11 cellular contexts compared by ENCODE assay signal in the genomic region with DNA sequence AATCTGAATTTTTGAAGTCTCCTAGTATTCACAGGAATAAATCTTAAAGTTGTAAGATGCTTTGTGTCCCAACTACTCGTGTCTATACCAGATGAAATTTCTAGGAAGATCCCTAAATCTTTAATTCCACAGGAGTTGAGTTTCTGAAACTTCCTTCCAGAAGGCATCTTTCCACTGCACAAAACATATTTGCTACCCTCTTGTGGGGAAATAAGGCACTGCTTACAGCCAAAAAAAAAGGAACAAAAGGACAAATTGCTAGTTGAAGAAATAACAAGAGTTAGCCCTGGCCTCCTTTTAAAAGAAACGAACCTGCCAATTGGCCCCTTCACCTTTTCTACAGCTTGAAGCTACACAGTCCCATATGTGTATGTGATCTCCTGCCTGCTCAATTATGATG. TPM values are rescaled to one million over a fixed set of nuclear protein-coding genes. Genes with fewer than 3 reads are reported as not detected.
A peak's percentile ranks its signal among the peaks of the same experiment; 100 is the strongest.
DNase-seq lines count a peak whose midpoint lies in the region; ATAC-seq, FAIRE-seq and TF ChIP-seq lines count a peak whose summit lies in the region.
"Had no signal": no experiment of that assay in that cellular context is flagged by ENCODE, and none has a peak within 500 bp of the region (broad histone marks: within the 10 kb centered on the region; RNA-seq: fewer than 3 reads in every experiment).

No MANE protein-coding gene starts in this region.

- intact Hi-C loops in prostate gland (cut with DNase I) = loop anchor here (5.0 kb wide), 2 partner anchors 1766 to 1906 kb away; no protein-coding TSS in a partner anchor

- ATAC-seq in HG03520 (IDR thresholded peaks at IDR 0.05; ENCODE audit: unreplicated experiment) = no peak
- ATAC-seq in GM21526 (IDR thresholded peaks at IDR 0.05; ENCODE audit: low FRiP score, unreplicated experiment) = no peak

- no peaks in the 10 kb centered on the region for H3K4me1 ChIP-seq in prostate gland (replicated peaks)
- H3K4me1 ChIP-seq in right atrium auricular region = no peaks in the 10 kb centered on the region

- DNase-seq in GM10266 (ENCODE audit: extremely low spot score) (no peak), NCI-H146 (lab: John Stamatoyannopoulos, UW) (peak; percentile 17), dermis blood vessel endothelial cell (peak; percentile 47), prostate gland (ENCODE audit: low spot score) (no peak), GM12891 (ENCODE audit: insufficient read length, low spot score) (no peak), right atrium auricular region (ENCODE audit: low spot score) (no peak)
- DNase-seq: NCI-H2029; stimulated activated CD4-positive, alpha-beta T cell treated with anti-CD3 and anti-CD28 coated beads, Interleukin-4, amount 100 ng/mL, for 24 hours had no signal

- WGBS in prostate gland = 5% methylated on average over 2 of the region's 2 CpGs

- no peak for TF ChIP-seq POLR2A in prostate gland (IDR thresholded peaks at IDR 0.05)
- TF ChIP-seq POLR2A in GM12891 (IDR thresholded peaks at IDR 0.05; ENCODE audit: low read depth, low read length) = no peak

- H3K36me3 ChIP-seq in prostate gland (no peaks in the 10 kb centered on the region), right atrium auricular region (no peaks in the 10 kb centered on the region)

- H3K27ac ChIP-seq in prostate gland (no peak overlapping the region), right atrium auricular region (no peak overlapping the region)

- H3K9me3 ChIP-seq in prostate gland (no peaks in the 10 kb centered on the region), right atrium auricular region (no peaks in the 10 kb centered on the region)

- H3K4me3 ChIP-seq in prostate gland = no peak overlapping the region
- no peak overlapping the region for H3K4me3 ChIP-seq in right atrium auricular region

- H3K27me3 ChIP-seq in prostate gland (replicated peaks; ENCODE audit: insufficient read depth) (no peaks in the 10 kb centered on the region), right atrium auricular region (no peaks in the 10 kb centered on the region)

- no peak for FAIRE-seq in GM12891 (lab: Jason Lieb, UNC)

- TF ChIP-seq CTCF in GM10266 (IDR thresholded peaks at IDR 0.05; ENCODE audit: control insufficient read depth, insufficient read depth, low read depth, missing control alignments) (peak; percentile 38), prostate gland (IDR thresholded peaks at IDR 0.05) (peak in 3 of 4 experiments; percentile 13 to 34 (median 32)), right atrium auricular region (IDR thresholded peaks at IDR 0.05) (peak in 1 of 2 donors; percentile 60)

TF ChIP-seq in GM12891, 5 proteins besides CTCF, POLR2A, EP300 and RAD21:
- TF ChIP-seq POLR2AphosphoS5 (IDR thresholded peaks at IDR 0.05; ENCODE audit: low read depth, low read length) = no peak
- no peak for TF ChIP-seq TAF1 (IDR thresholded peaks at IDR 0.05; ENCODE audit: low read depth, low read length)
- no peak for TF ChIP-seq PAX5 (IDR thresholded peaks at IDR 0.05; ENCODE audit: insufficient read depth, low read length, severe bottlenecking)
- no peak for TF ChIP-seq POU2F2 (IDR thresholded peaks at IDR 0.05; ENCODE audit: low read depth, low read length)
- TF ChIP-seq SPI1 (IDR thresholded peaks at IDR 0.05; ENCODE audit: low read depth, low read length) = no peak

RNA-seq across cellular contexts. Expression of a gene that starts 54.0 kb away (rescaled TPM):
- total RNA-seq in dermis blood vessel endothelial cell (0.05 TPM in 1 of 2 replicates, not detected in the other), prostate gland (1 to 10 TPM in 1 of 2 donors, under 1 TPM in 1; 0.28 to 1.9 TPM), right atrium auricular region (not detected)
- polyA plus RNA-seq in GM12891 (2012; ENCODE audit: low read depth, missing spikeins) = not detected
- total RNA-seq: dermis microvascular lymphatic vessel endothelial cell had no signal

Comparison
In these comparisons a context has a peak if more than half of its experiments do, and no peak if none do; other contexts are left out.
1. DNase-seq: peak in NCI-H146 (single experiment) and dermis blood vessel endothelial cell (single experiment); none in GM10266 (single experiment), prostate gland (single experiment), GM12891 (single experiment) and right atrium auricular region (single experiment).